In genomic region chr3:139425745-139426400, GRCh38 we compare ENCODE assay signal across 25 cellular contexts. TPM values are rescaled to one million over a fixed set of nuclear protein-coding genes. Genes with fewer than 3 reads are reported as not detected.
"Had no signal": no experiment of that assay in that cellular context is flagged by ENCODE, and none has a peak within 500 bp of the region (broad histone marks: within the 10 kb centered on the region; RNA-seq: fewer than 3 reads in every experiment).

No MANE protein-coding gene starts in this region.

- H3K9me3 ChIP-seq: Peyer's patch, SJSA1 had no signal

- ATAC-seq: activated naive CD4-positive, alpha-beta T cell treated with anti-CD3 and anti-CD28 coated beads, Interleukin-2, amount 50 U/mL, for 72 hours; activated naive CD8-positive, alpha-beta T cell treated with anti-CD3 and anti-CD28 coated beads, Interleukin-2, amount 50 U/mL, for 24 hours; activated T-cell treated with anti-CD3 and anti-CD28 coated beads, Interleukin-2, amount 50 U/mL, for 4 hours had no signal

- H3K4me1 ChIP-seq: Peyer's patch, SJSA1 had no signal

- H3K36me3 ChIP-seq: Peyer's patch, SJSA1 had no signal

- DNase-seq: activated CD4-positive, alpha-beta memory T cell treated with anti-CD3 and anti-CD28 coated beads for 36 hours; activated CD4-positive, alpha-beta T cell treated with anti-CD3 and anti-CD28 coated beads, Interleukin-2, amount 10 ng/mL, durations not matched to agents 7 days and 5 days; activated CD4-positive, CD25-positive, alpha-beta regulatory T cell treated with anti-CD3 and anti-CD28 coated beads, Interleukin-2, amount 50 U/mL, for 72 hours; activated CD8-positive, alpha-beta memory T cell treated with anti-CD3 and anti-CD28 coated beads for 24 hours; activated effector memory CD4-positive, alpha-beta T cell treated with anti-CD3 and anti-CD28 coated beads, Interleukin-2, amount 50 U/mL, for 16 hours; activated naive CD4-positive, alpha-beta T cell treated with Interleukin-2 at 50 U/mL for 16 hours; activated naive CD8-positive, alpha-beta T cell treated with anti-CD3 and anti-CD28 coated beads, Interleukin-2, amount 50 U/mL, for 24 hours; activated T-cell treated with anti-CD3 and anti-CD28 coated beads, Interleukin-2, amount 50 U/mL, for 4 hours; MM.1S; NCI-H1105 treated with DMSO at 0.1 percent for 48 hours; NCI-H146; NCI-H187 treated with DMSO at 0.1 percent for 48 hours; NCI-H2081 treated with DMSO at 0.1 percent for 48 hours; NCI-H2171 treated with DMSO at 0.1 percent for 48 hours; NCI-H226; NCI-H69; NK-92 treated with Interleukin-12 subunit alpha and Interleukin-12 subunit beta, amount 100 ng/mL, for 24 hours; OCI-M1; Peyer's patch; SHP77 had no signal

- H3K27me3 ChIP-seq: Peyer's patch, SJSA1 had no signal

- H3K27ac ChIP-seq: Peyer's patch, SJSA1 had no signal

- H3K4me3 ChIP-seq: Peyer's patch, SJSA1 had no signal

RNA-seq across cellular contexts. Expression of gene RBP2, which starts 50.4 kb away (rescaled TPM):
- total RNA-seq: activated CD4-positive, alpha-beta memory T cell treated with anti-CD3 and anti-CD28 coated beads for 36 hours; activated CD4-positive, alpha-beta T cell treated with anti-CD3 and anti-CD28 coated beads, Interleukin-2, amount 10 ng/mL, durations not matched to agents 7 days and 5 days; activated naive CD4-positive, alpha-beta T cell treated with anti-CD3 and anti-CD28 coated beads, Interleukin-2, amount 50 U/mL, for 72 hours; activated T-cell treated with anti-CD3 and anti-CD28 coated beads, Interleukin-2, amount 50 U/mL, for 4 hours; cardiac septum; cerebellum; NCI-H460; SJSA1 had no signal
